ENCODE assay signal across 8 cellular contexts in genomic region chr17:8057691-8058114, GRCh38. TPM values are rescaled to one million over a fixed set of nuclear protein-coding genes. Genes with fewer than 3 reads are reported as not detected.
DNase-seq lines count a peak whose midpoint lies in the region; ATAC-seq and TF ChIP-seq lines count a peak whose summit lies in the region.

No MANE protein-coding gene starts in this region.

- H3K27me3 ChIP-seq in A673 (replicated peaks; ENCODE audit: insufficient read depth, low read depth, low read length, poor library complexity) (peaks cover 14% of the 10 kb centered on the region), SU-DHL-6 (ENCODE audit: low read length) (no peaks in the 10 kb centered on the region)

- no peaks in the 10 kb centered on the region for H3K9me3 ChIP-seq in A673 (ENCODE audit: low read depth, low read length, poor library complexity, severe bottlenecking)
- H3K9me3 ChIP-seq in SU-DHL-6 (ENCODE audit: insufficient read depth, low read length): no peaks in the 10 kb centered on the region

- H3K4me2 ChIP-seq in SU-DHL-6 (ENCODE audit: low read depth, low read length, poor library complexity, severe bottlenecking): no peak overlapping the region

- no peaks in the 10 kb centered on the region for H3K36me3 ChIP-seq in A673 (ENCODE audit: insufficient read depth, low read length, poor library complexity, severe bottlenecking)
- H3K36me3 ChIP-seq in SU-DHL-6 (ENCODE audit: low read length): no peaks in the 10 kb centered on the region

- no peaks in the 10 kb centered on the region for H3K36me3 Mint-ChIP-seq in brain

- H4K20me1 ChIP-seq in SU-DHL-6 (ENCODE audit: low read depth, low read length): no peaks in the 10 kb centered on the region

- BruUV-seq in A673 (replicated peaks; lab: Mats Ljungman, UMichigan): no TSS peak

- CTCF ChIA-PET in A673 (lab: Charles Lee): interaction anchor here (0.6 to 2.7 kb wide), 11 partner anchors 12 to 608 kb away, joined by 3 to 12 read pairs (median 4); partner anchors contain the start of genes CYB5D1 and NAA38

- no peak for ATAC-seq in HG03457 (IDR thresholded peaks at IDR 0.05; ENCODE audit: unreplicated experiment)

- H3K9me3 Mint-ChIP-seq in brain: no peaks in the 10 kb centered on the region

- H3F3A ChIP-seq in SU-DHL-6 (ENCODE audit: insufficient read depth): no peaks in the 10 kb centered on the region

- H3K9ac ChIP-seq in SU-DHL-6 (ENCODE audit: low read length): no peak overlapping the region

- H3K27ac Mint-ChIP-seq in brain: peak overlapping the region in 1 of 5 experiments; percentile 30

- H3K4me3 Mint-ChIP-seq in brain: no peak overlapping the region

- DNase-seq in A673 (ENCODE audit: low spot score) (peak; percentile 92), NCI-H1436 (lab: John Stamatoyannopoulos, UW) (peak; percentile 78), hippocampal formation (lab: John Stamatoyannopoulos, UW) (peak; percentile 30 to 65), retinal pigment epithelial cell (ENCODE audit: low read depth) (no peak)

- no peak overlapping the region for H2AFZ ChIP-seq in SU-DHL-6 (ENCODE audit: low read depth, low read length, severe bottlenecking)

- peaks cover 79% of the 10 kb centered on the region for H3K27me3 Mint-ChIP-seq in brain

- intact Hi-C loops in A673 (cut with micrococcal nuclease; ENCODE audit: unreplicated experiment): loop anchor here (1.0 to 5.0 kb wide), 6 partner anchors 17 to 315 kb away; no protein-coding TSS in a partner anchor

- no peaks in the 10 kb centered on the region for H3K79me2 ChIP-seq in SU-DHL-6 (ENCODE audit: insufficient read depth, low read length)

- H3K27ac ChIP-seq in A673 (ENCODE audit: low read depth, low read length, poor library complexity, severe bottlenecking) (no peak overlapping the region), SU-DHL-6 (ENCODE audit: low read depth, low read length) (no peak overlapping the region)

- peaks cover 25% of the 10 kb centered on the region for H3K4me1 Mint-ChIP-seq in brain

- peak; percentile 80 for TF ChIP-seq CTCF in A673 (conservative IDR thresholded peaks at IDR 0.05; ENCODE audit: low read depth, low read length)
- peak; percentile 75 for TF ChIP-seq CTCF in GM12872 (IDR thresholded peaks at IDR 0.05; ENCODE audit: insufficient read depth, low read depth, low read length)
- TF ChIP-seq CTCF in SU-DHL-6 (IDR thresholded peaks at IDR 0.05; ENCODE audit: insufficient read depth, low read length, poor library complexity, severe bottlenecking): peak; percentile 41
- peak; percentile 72 to 86 for TF ChIP-seq CTCF in brain (conservative IDR thresholded peaks at IDR 0.05)
- peak; percentile 80 for TF ChIP-seq CTCF in retinal pigment epithelial cell (conservative IDR thresholded peaks at IDR 0.05; ENCODE audit: low read depth, low read length)

- no peaks in the 10 kb centered on the region for H3K9me2 ChIP-seq in SU-DHL-6 (replicated peaks; ENCODE audit: insufficient read depth, low read length)

- H3K4me3 ChIP-seq in A673 (ENCODE audit: low read depth, low read length, poor library complexity, severe bottlenecking): no peak overlapping the region
- no peak overlapping the region for H3K4me3 ChIP-seq in SU-DHL-6 (ENCODE audit: insufficient read depth, low read length, poor library complexity, severe bottlenecking)
- no peak overlapping the region for H3K4me3 ChIP-seq in retinal pigment epithelial cell (ENCODE audit: low read length)

- H3K4me1 ChIP-seq in A673 (ENCODE audit: insufficient read depth, low read length, poor library complexity, severe bottlenecking): peaks cover 17% of the 10 kb centered on the region

- POLR2A ChIA-PET in A673 (lab: Charles Lee; ENCODE audit: low non-redundant PET): no interaction called here

RNA-seq across cellular contexts. Expression of gene ALOX15B, which starts 18.8 kb away (rescaled TPM):
- 0.17 and 0.30 TPM in 2 replicates for total RNA-seq in A673 (2021)
- 0.12 TPM for polyA plus RNA-seq in brain (ENCODE audit: insufficient read depth, low read depth, low replicate concordance)

RNA-seq across cellular contexts. Expression of gene ALOX12B, which starts 29.8 kb away (rescaled TPM):
- 0.39 TPM in 1 of 2 replicates, not detected in the other for total RNA-seq in A673 (2021)
- polyA plus RNA-seq in brain (ENCODE audit: insufficient read depth, low read depth, low replicate concordance): 1.1 TPM

RNA-seq across cellular contexts. Expression of gene GUCY2D, which starts 55.3 kb away (rescaled TPM):
- total RNA-seq in A673 (2021): not detected in 2 replicates
- polyA plus RNA-seq in brain (ENCODE audit: insufficient read depth, low read depth, low replicate concordance): not detected
